Comparison of ENCODE assay signal across 1 cellular context in the genomic region with DNA sequence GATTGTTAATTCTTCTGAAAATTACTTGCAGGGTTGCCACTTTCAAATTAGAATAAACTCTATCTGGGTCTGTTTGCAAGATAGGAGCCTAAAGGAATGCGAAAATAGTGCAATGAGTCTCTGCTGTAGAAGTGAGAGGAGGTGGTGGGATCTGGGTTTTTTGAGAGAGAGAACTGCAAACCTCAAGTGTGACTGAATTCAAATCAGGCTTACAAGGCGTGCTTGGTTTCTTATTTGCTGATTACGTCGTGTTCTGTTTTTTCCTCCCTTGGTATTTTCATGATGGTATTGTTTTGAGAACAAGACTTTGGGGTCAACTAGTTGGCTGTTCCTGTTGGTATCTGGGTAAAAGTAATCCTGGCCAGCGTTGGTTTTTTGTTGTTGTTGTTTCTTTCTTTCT.
TF ChIP-seq lines count a peak whose summit lies in the region.

No MANE protein-coding gene starts in this region.

TF ChIP-seq in GM12878, 131 proteins besides CTCF, POLR2A, EP300 and RAD21 (continued from another document and continues in another):
- TF ChIP-seq ZBTB4 (CRISPR knock-in tag; IDR thresholded peaks at IDR 0.05) = no peak
- TF ChIP-seq BRCA1 (IDR thresholded peaks at IDR 0.05; ENCODE audit: low read depth, low read length) = no peak
- peak; percentile 66; the same call in 1 of the 2 replicates for TF ChIP-seq RELB (IDR thresholded peaks at IDR 0.05; ENCODE audit: low read depth)
- TF ChIP-seq RB1 (IDR thresholded peaks at IDR 0.05; ENCODE audit: borderline replicate concordance) = no peak
- no peak for TF ChIP-seq KLF5 (IDR thresholded peaks at IDR 0.05; ENCODE audit: partially characterized antibody)
- peak; percentile 77 for TF ChIP-seq NBN (IDR thresholded peaks at IDR 0.05)
- peak; percentile 60 for TF ChIP-seq ATF2 (IDR thresholded peaks at IDR 0.05; ENCODE audit: low read length)
- no peak for TF ChIP-seq ZNF384 (IDR thresholded peaks at IDR 0.05; ENCODE audit: borderline replicate concordance, low read depth, low read length)
- TF ChIP-seq NFYA (IDR thresholded peaks at IDR 0.05; ENCODE audit: borderline replicate concordance, low read depth, low read length) = no peak
- TF ChIP-seq, protein P1, sequence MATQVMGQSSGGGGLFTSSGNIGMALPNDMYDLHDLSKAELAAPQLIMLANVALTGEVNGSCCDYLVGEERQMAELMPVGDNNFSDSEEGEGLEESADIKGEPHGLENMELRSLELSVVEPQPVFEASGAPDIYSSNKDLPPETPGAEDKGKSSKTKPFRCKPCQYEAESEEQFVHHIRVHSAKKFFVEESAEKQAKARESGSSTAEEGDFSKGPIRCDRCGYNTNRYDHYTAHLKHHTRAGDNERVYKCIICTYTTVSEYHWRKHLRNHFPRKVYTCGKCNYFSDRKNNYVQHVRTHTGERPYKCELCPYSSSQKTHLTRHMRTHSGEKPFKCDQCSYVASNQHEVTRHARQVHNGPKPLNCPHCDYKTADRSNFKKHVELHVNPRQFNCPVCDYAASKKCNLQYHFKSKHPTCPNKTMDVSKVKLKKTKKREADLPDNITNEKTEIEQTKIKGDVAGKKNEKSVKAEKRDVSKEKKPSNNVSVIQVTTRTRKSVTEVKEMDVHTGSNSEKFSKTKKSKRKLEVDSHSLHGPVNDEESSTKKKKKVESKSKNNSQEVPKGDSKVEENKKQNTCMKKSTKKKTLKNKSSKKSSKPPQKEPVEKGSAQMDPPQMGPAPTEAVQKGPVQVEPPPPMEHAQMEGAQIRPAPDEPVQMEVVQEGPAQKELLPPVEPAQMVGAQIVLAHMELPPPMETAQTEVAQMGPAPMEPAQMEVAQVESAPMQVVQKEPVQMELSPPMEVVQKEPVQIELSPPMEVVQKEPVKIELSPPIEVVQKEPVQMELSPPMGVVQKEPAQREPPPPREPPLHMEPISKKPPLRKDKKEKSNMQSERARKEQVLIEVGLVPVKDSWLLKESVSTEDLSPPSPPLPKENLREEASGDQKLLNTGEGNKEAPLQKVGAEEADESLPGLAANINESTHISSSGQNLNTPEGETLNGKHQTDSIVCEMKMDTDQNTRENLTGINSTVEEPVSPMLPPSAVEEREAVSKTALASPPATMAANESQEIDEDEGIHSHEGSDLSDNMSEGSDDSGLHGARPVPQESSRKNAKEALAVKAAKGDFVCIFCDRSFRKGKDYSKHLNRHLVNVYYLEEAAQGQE (IDR thresholded peaks at IDR 0.05; ENCODE audit: low read depth, low read length) = no peak
- TF ChIP-seq SREBF1 (IDR thresholded peaks at IDR 0.05; ENCODE audit: low read length) = no peak
- no peak for TF ChIP-seq CUX1 (IDR thresholded peaks at IDR 0.05; ENCODE audit: insufficient replicate concordance, low read depth, low read length)
- TF ChIP-seq, protein P2, sequence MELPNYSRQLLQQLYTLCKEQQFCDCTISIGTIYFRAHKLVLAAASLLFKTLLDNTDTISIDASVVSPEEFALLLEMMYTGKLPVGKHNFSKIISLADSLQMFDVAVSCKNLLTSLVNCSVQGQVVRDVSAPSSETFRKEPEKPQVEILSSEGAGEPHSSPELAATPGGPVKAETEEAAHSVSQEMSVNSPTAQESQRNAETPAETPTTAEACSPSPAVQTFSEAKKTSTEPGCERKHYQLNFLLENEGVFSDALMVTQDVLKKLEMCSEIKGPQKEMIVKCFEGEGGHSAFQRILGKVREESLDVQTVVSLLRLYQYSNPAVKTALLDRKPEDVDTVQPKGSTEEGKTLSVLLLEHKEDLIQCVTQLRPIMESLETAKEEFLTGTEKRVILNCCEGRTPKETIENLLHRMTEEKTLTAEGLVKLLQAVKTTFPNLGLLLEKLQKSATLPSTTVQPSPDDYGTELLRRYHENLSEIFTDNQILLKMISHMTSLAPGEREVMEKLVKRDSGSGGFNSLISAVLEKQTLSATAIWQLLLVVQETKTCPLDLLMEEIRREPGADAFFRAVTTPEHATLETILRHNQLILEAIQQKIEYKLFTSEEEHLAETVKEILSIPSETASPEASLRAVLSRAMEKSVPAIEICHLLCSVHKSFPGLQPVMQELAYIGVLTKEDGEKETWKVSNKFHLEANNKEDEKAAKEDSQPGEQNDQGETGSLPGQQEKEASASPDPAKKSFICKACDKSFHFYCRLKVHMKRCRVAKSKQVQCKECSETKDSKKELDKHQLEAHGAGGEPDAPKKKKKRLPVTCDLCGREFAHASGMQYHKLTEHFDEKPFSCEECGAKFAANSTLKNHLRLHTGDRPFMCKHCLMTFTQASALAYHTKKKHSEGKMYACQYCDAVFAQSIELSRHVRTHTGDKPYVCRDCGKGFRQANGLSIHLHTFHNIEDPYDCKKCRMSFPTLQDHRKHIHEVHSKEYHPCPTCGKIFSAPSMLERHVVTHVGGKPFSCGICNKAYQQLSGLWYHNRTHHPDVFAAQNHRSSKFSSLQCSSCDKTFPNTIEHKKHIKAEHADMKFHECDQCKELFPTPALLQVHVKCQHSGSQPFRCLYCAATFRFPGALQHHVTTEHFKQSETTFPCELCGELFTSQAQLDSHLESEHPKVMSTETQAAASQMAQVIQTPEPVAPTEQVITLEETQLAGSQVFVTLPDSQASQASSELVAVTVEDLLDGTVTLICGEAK (IDR thresholded peaks at IDR 0.05; ENCODE audit: borderline replicate concordance) = no peak
- no peak for TF ChIP-seq ZSCAN29 (IDR thresholded peaks at IDR 0.05)
- no peak for TF ChIP-seq SRF (IDR thresholded peaks at IDR 0.05; ENCODE audit: low read depth in 2 of 2, low read length in 2 of 2)
- peak; percentile 39; the same call in 1 of the 2 replicates for TF ChIP-seq FOXM1 (IDR thresholded peaks at IDR 0.05; ENCODE audit: low read depth, low read length)
- no peak for TF ChIP-seq USF1 (IDR thresholded peaks at IDR 0.05; ENCODE audit: borderline replicate concordance, extremely low read length, insufficient read depth, low read depth, low read length)
- TF ChIP-seq, protein P3, sequence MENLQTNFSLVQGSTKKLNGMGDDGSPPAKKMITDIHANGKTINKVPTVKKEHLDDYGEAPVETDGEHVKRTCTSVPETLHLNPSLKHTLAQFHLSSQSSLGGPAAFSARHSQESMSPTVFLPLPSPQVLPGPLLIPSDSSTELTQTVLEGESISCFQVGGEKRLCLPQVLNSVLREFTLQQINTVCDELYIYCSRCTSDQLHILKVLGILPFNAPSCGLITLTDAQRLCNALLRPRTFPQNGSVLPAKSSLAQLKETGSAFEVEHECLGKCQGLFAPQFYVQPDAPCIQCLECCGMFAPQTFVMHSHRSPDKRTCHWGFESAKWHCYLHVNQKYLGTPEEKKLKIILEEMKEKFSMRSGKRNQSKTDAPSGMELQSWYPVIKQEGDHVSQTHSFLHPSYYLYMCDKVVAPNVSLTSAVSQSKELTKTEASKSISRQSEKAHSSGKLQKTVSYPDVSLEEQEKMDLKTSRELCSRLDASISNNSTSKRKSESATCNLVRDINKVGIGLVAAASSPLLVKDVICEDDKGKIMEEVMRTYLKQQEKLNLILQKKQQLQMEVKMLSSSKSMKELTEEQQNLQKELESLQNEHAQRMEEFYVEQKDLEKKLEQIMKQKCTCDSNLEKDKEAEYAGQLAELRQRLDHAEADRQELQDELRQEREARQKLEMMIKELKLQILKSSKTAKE (IDR thresholded peaks at IDR 0.05; ENCODE audit: low read depth, poor library complexity, severe bottlenecking) = peak; percentile 59
- TF ChIP-seq ZNF207 (IDR thresholded peaks at IDR 0.05; ENCODE audit: borderline replicate concordance) = no peak
- peak; percentile 72; the same call in 2 of the 3 replicates for TF ChIP-seq POU2F2 (IDR thresholded peaks at IDR 0.05; ENCODE audit: borderline replicate concordance, low read depth, low read length)
- peak; percentile 18; the same call in 1 of the 2 replicates for TF ChIP-seq CREB1 (IDR thresholded peaks at IDR 0.05; ENCODE audit: low read depth)
- TF ChIP-seq NR2C2 (IDR thresholded peaks at IDR 0.05; ENCODE audit: borderline replicate concordance, control insufficient read depth, insufficient read length, low read depth) = no peak
